Comparison of ENCODE assay signal across 8 cellular contexts in the genomic region with DNA sequence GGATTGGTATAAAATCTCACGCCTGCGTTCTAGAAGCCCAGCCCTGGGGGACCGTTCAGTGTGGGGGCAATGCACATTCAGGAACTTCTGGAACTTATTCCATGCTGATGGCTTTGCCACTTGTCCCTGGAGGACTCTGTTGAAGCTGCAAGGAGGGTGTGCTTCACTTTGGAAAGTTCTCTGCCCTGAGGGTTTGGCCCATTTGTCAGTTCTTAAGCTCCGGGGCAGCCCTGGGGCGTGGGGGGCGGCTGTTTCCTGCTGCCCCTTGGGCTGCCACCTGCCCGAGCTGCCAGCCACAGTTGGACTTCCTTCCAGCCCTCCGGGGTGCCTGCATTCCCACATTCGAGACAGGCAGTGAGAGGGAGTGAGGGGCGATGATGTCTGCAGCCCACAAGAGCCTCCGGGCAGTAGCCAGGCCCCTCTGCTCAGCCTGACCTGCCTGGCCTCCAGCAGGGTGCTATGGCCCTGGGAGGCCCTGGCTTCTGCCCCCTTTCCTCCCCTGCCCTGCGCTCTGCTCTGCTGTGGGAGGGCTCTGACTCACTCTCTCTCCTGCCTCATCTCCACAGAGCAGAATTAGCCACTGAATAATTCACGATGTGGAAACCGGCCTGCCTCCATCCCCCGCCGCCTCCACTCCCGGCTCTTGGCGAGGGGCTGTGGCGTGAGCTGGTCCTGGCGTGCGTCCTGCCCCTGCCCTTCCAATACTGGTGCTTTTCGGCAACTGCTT. TPM values are rescaled to one million over a fixed set of nuclear protein-coding genes. Genes with fewer than 3 reads are reported as not detected.
DNase-seq lines count a peak whose midpoint lies in the region; ATAC-seq and TF ChIP-seq lines count a peak whose summit lies in the region.

No MANE protein-coding gene starts in this region.

- WGBS in hepatocyte (ENCODE audit: low lambda C conversion rate, missing lambda C conversion rate) = 23% methylated on average over 22 of the region's 22 CpGs

- H3K27ac ChIP-seq in OCI-LY1 (ENCODE audit: low read depth, low read length, poor library complexity, severe bottlenecking) (no peak overlapping the region), hepatocyte (peak overlapping the region; percentile 97)

- intact Hi-C loops in sciatic nerve (cut with DNase I) = no loop called here

- ATAC-seq in sciatic nerve = peak; percentile 25
- no peak for ATAC-seq in GM21723 (IDR thresholded peaks at IDR 0.05; ENCODE audit: unreplicated experiment)

- H3K79me2 ChIP-seq in OCI-LY1 (ENCODE audit: insufficient read depth, low read length) (no peaks in the 10 kb centered on the region), hepatocyte (peaks cover 68% of the 10 kb centered on the region)

- no peaks in the 10 kb centered on the region for H3K36me3 ChIP-seq in OCI-LY1 (ENCODE audit: insufficient read depth, low read length)
- no peaks in the 10 kb centered on the region for H3K36me3 ChIP-seq in hepatocyte (replicated peaks; ENCODE audit: insufficient read depth, low read depth)

- no peaks in the 10 kb centered on the region for H3K9me2 ChIP-seq in OCI-LY1 (ENCODE audit: low read depth, low read length)
- no peaks in the 10 kb centered on the region for H3K9me2 ChIP-seq in hepatocyte (replicated peaks; ENCODE audit: insufficient read depth)

- DNase-seq in GM03348 (ENCODE audit: low spot score) = peak; percentile 93
- DNase-seq in amniotic epithelial cell (ENCODE audit: low read depth) = peak; percentile 93
- DNase-seq in hepatocyte (ENCODE audit: low spot score) = peak; percentile 85
- DNase-seq in sciatic nerve (ENCODE audit: low spot score) = no peak
- DNase-seq in 8988T = no peak
- no peak for DNase-seq in NCI-H1694 treated with DMSO at 0.1 percent for 48 hours (lab: John Stamatoyannopoulos, UW)

- H2AFZ ChIP-seq in OCI-LY1 (ENCODE audit: low read length) (no peak overlapping the region), hepatocyte (no peak overlapping the region)

- H3K4me2 ChIP-seq in OCI-LY1 (ENCODE audit: low read length) (peak overlapping the region; percentile 84; the same call in 1 of the 2 replicates), hepatocyte (peak overlapping the region; percentile 96)

- peaks cover 17% of the 10 kb centered on the region for H3K4me1 ChIP-seq in OCI-LY1 (ENCODE audit: insufficient read depth, low read length, severe bottlenecking)
- peaks cover 63% of the 10 kb centered on the region for H3K4me1 ChIP-seq in hepatocyte (ENCODE audit: insufficient read depth)

- H3K27me3 ChIP-seq in OCI-LY1 (ENCODE audit: insufficient read depth, low read length) (peaks cover 14% of the 10 kb centered on the region; the same call in 1 of the 2 replicates), hepatocyte (no peaks in the 10 kb centered on the region)

- H3F3A ChIP-seq in OCI-LY1 (ENCODE audit: insufficient read depth, low read length) = no peaks in the 10 kb centered on the region

- H3K9me3 ChIP-seq in OCI-LY1 (ENCODE audit: low read length) = no peaks in the 10 kb centered on the region
- no peaks in the 10 kb centered on the region for H3K9me3 ChIP-seq in hepatocyte (ENCODE audit: low read depth)

- no peak for TF ChIP-seq CTCF in OCI-LY1 (IDR thresholded peaks at IDR 0.05; ENCODE audit: low read length)
- TF ChIP-seq CTCF in hepatocyte (IDR thresholded peaks at IDR 0.05; ENCODE audit: poor library complexity) = no peak

- H3K4me3 ChIP-seq in OCI-LY1 (ENCODE audit: low read depth, low read length, poor library complexity, severe bottlenecking) (peak overlapping the region; percentile 63), hepatocyte (peak overlapping the region; percentile 98)

- H4K20me1 ChIP-seq in OCI-LY1 (ENCODE audit: insufficient read depth, low read length) (no peaks in the 10 kb centered on the region), hepatocyte (ENCODE audit: insufficient read depth, poor library complexity, severe bottlenecking) (peaks cover 49% of the 10 kb centered on the region)

- H3K9ac ChIP-seq in OCI-LY1 (ENCODE audit: low read length) = no peak overlapping the region

RNA-seq across cellular contexts. Expression of a gene that starts 1.9 kb away (rescaled TPM):
- total RNA-seq in hepatocyte (35.8 and 46.3 TPM in 2 replicates), sciatic nerve (38.6 TPM)
- polyA plus RNA-seq in hepatocyte = 101 and 108 TPM in 2 replicates

RNA-seq across cellular contexts. Expression of a gene that starts 54.3 kb away (rescaled TPM):
- total RNA-seq in hepatocyte = not detected in 2 replicates
- polyA plus RNA-seq in hepatocyte = 1.4 TPM in 1 of 2 replicates, not detected in the other
- total RNA-seq in sciatic nerve = 0.31 TPM

Comparison
In these comparisons a context has a peak if more than half of its experiments do, and no peak if none do; other contexts are left out.
1. DNase-seq: peak in GM03348 (single experiment), amniotic epithelial cell (single experiment) and hepatocyte (single experiment); none in sciatic nerve (single experiment), 8988T (single experiment) and NCI-H1694 treated with DMSO at 0.1 percent for 48 hours (single experiment).